14 cellular contexts compared by ENCODE assay signal in genomic region chr6:87645080-87645479, GRCh38. TPM values are rescaled to one million over a fixed set of nuclear protein-coding genes. Genes with fewer than 3 reads are reported as not detected.
A peak's percentile ranks its signal among the peaks of the same experiment; 100 is the strongest.
DNase-seq lines count a peak whose midpoint lies in the region; ATAC-seq and TF ChIP-seq lines count a peak whose summit lies in the region.
"Had no signal": no experiment of that assay in that cellular context is flagged by ENCODE, and none has a peak within 500 bp of the region (broad histone marks: within the 10 kb centered on the region; RNA-seq: fewer than 3 reads in every experiment).

No MANE protein-coding gene starts in this region.

- H3K4me1 Mint-ChIP-seq in activated CD4-positive, alpha-beta T cell treated with anti-CD3 and anti-CD28 coated beads for 36 hours, result peaks cover 10% of the 10 kb centered on the region
- peaks cover 20% of the 10 kb centered on the region for H3K4me1 Mint-ChIP-seq in activated CD4-positive, alpha-beta memory T cell treated with anti-CD3 and anti-CD28 coated beads, Interleukin-2, amount 10 ng/mL, durations not matched to agents 7 days and 5 days
- H3K4me1 Mint-ChIP-seq in natural killer cell, result peaks cover 0 to 9% of the 10 kb centered on the region in 2 donors

- no peaks in the 10 kb centered on the region for H3K27me3 Mint-ChIP-seq in activated CD4-positive, alpha-beta T cell treated with anti-CD3 and anti-CD28 coated beads for 36 hours
- no peaks in the 10 kb centered on the region for H3K27me3 Mint-ChIP-seq in activated CD4-positive, alpha-beta memory T cell treated with anti-CD3 and anti-CD28 coated beads, Interleukin-2, amount 10 ng/mL, durations not matched to agents 7 days and 5 days
- no peaks in the 10 kb centered on the region for H3K27me3 Mint-ChIP-seq in natural killer cell (ENCODE audit: low read depth in 2 of 2)
- H3K27me3 Mint-ChIP-seq: memory B cell had no signal

- no peak for TF ChIP-seq POLR2A in body of pancreas (IDR thresholded peaks at IDR 0.05)

- peak overlapping the region; percentile 38 for H3K4me3 Mint-ChIP-seq in activated CD4-positive, alpha-beta T cell treated with anti-CD3 and anti-CD28 coated beads for 36 hours
- H3K4me3 Mint-ChIP-seq in activated CD4-positive, alpha-beta memory T cell treated with anti-CD3 and anti-CD28 coated beads, Interleukin-2, amount 10 ng/mL, durations not matched to agents 7 days and 5 days, result peak overlapping the region; percentile 77
- H3K4me3 Mint-ChIP-seq in natural killer cell, result peak overlapping the region; percentile 72
- H3K4me3 Mint-ChIP-seq: memory B cell had no signal

- H3K27ac Mint-ChIP-seq in activated CD4-positive, alpha-beta T cell treated with anti-CD3 and anti-CD28 coated beads for 36 hours, result peak overlapping the region; percentile 67
- H3K27ac Mint-ChIP-seq in activated CD4-positive, alpha-beta memory T cell treated with anti-CD3 and anti-CD28 coated beads, Interleukin-2, amount 10 ng/mL, durations not matched to agents 7 days and 5 days, result peak overlapping the region; percentile 77
- H3K27ac Mint-ChIP-seq in natural killer cell, result peak overlapping the region; percentile 68 to 80
- H3K27ac Mint-ChIP-seq: memory B cell had no signal

- no peaks in the 10 kb centered on the region for H3K27me3 ChIP-seq in body of pancreas

- DNase-seq in activated CD4-positive, alpha-beta T cell treated with anti-CD3 and anti-CD28 coated beads for 36 hours, result no peak
- no peak for DNase-seq in activated CD4-positive, alpha-beta T cell treated with anti-CD3 and anti-CD28 coated beads for 1 hour
- DNase-seq in activated CD4-positive, alpha-beta memory T cell treated with anti-CD3 and anti-CD28 coated beads, Interleukin-2, amount 10 ng/mL, durations not matched to agents 7 days and 5 days, result peak; percentile 24
- DNase-seq in natural killer cell (no peak), SHP77 (lab: John Stamatoyannopoulos, UW) (no peak), DMS 273 (lab: John Stamatoyannopoulos, UW; ENCODE audit: unreplicated experiment) (no peak), body of pancreas (no peak)
- DNase-seq: 8988T, NCI-H2171 treated with DMSO at 0.1 percent for 48 hours had no signal

- intact Hi-C loops in activated CD4-positive, alpha-beta T cell treated with anti-CD3 and anti-CD28 coated beads for 36 hours (cut with DNase I, micrococcal nuclease), result no loop called here
- intact Hi-C loops in natural killer cell (cut with micrococcal nuclease), result no loop called here
- intact Hi-C loops in body of pancreas (cut with DNase I), result no loop called here

- no peaks in the 10 kb centered on the region for H3K9me3 Mint-ChIP-seq in activated CD4-positive, alpha-beta T cell treated with anti-CD3 and anti-CD28 coated beads for 36 hours (ENCODE audit: low read depth)
- H3K9me3 Mint-ChIP-seq in activated CD4-positive, alpha-beta memory T cell treated with anti-CD3 and anti-CD28 coated beads, Interleukin-2, amount 10 ng/mL, durations not matched to agents 7 days and 5 days, result no peaks in the 10 kb centered on the region
- no peaks in the 10 kb centered on the region for H3K9me3 Mint-ChIP-seq in natural killer cell
- H3K9me3 Mint-ChIP-seq: memory B cell had no signal

- H3K4me3 ChIP-seq in body of pancreas, result no peak overlapping the region
- H3K4me3 ChIP-seq: SK-N-MC, smooth muscle cell, thoracic aorta had no signal

- WGBS in body of pancreas, 2 donors, result 75 to 88% methylated on average over 1 of the region's 1 CpG

- peaks cover 11% of the 10 kb centered on the region for H3K36me3 Mint-ChIP-seq in activated CD4-positive, alpha-beta T cell treated with anti-CD3 and anti-CD28 coated beads for 36 hours (ENCODE audit: low read depth)
- H3K36me3 Mint-ChIP-seq in activated CD4-positive, alpha-beta memory T cell treated with anti-CD3 and anti-CD28 coated beads, Interleukin-2, amount 10 ng/mL, durations not matched to agents 7 days and 5 days (ENCODE audit: low read depth), result peaks cover 11% of the 10 kb centered on the region
- H3K36me3 Mint-ChIP-seq in natural killer cell, result no peaks in the 10 kb centered on the region

- CTCF ChIA-PET in activated CD4-positive, alpha-beta T cell treated with anti-CD3 and anti-CD28 coated beads for 36 hours (lab: Charles Lee), result interaction anchor here (0.6 kb wide), 1 partner anchor 47 kb away, joined by 3 read pairs; no protein-coding TSS in a partner anchor
- CTCF ChIA-PET in activated CD4-positive, alpha-beta memory T cell treated with anti-CD3 and anti-CD28 coated beads, Interleukin-2, amount 10 ng/mL, durations not matched to agents 7 days and 5 days (lab: Charles Lee), result interaction anchor here (1.0 kb wide), 1 partner anchor 112 kb away, joined by 3 read pairs; no protein-coding TSS in a partner anchor

- POLR2A ChIA-PET in activated CD4-positive, alpha-beta T cell treated with anti-CD3 and anti-CD28 coated beads for 36 hours (lab: Charles Lee), result interaction anchor here (0.6 kb wide), 1 partner anchor 32 kb away, joined by 3 read pairs; no protein-coding TSS in a partner anchor
- POLR2A ChIA-PET in activated CD4-positive, alpha-beta memory T cell treated with anti-CD3 and anti-CD28 coated beads, Interleukin-2, amount 10 ng/mL, durations not matched to agents 7 days and 5 days (lab: Charles Lee), result interaction anchor here (0.9 to 1.9 kb wide), 6 partner anchors 13 to 97 kb away, joined by 3 to 8 read pairs (median 3); partner anchors contain the start of genes AKIRIN2, ORC3 and RARS2

- H3K9me3 ChIP-seq in body of pancreas, result no peaks in the 10 kb centered on the region
- H3K9me3 ChIP-seq: thoracic aorta had no signal

- H3K4me1 ChIP-seq in body of pancreas, result no peaks in the 10 kb centered on the region

- TF ChIP-seq CTCF in natural killer cell (IDR thresholded peaks at IDR 0.05) (no peak), body of pancreas (IDR thresholded peaks at IDR 0.05) (no peak)

- H3K27ac ChIP-seq in body of pancreas, result no peak overlapping the region
- H3K27ac ChIP-seq: SK-N-MC, thoracic aorta had no signal

- peaks cover 0 to 1% of the 10 kb centered on the region in 2 donors for H3K36me3 ChIP-seq in body of pancreas (replicated peaks in 1 of 2; ENCODE audit: insufficient read depth in 1 of 2, low read depth in 2 of 2)
- H3K36me3 ChIP-seq: thoracic aorta had no signal

- ATAC-seq in activated CD4-positive, alpha-beta T cell treated with anti-CD3 and anti-CD28 coated beads for 36 hours, result no peak
- ATAC-seq in HG03108 (IDR thresholded peaks at IDR 0.05; ENCODE audit: unreplicated experiment) (peak; percentile 47), natural killer cell (peak; percentile 64 to 66 (median 64)), body of pancreas (no peak)

RNA-seq across cellular contexts. Expression of gene ORC3, which starts 55.1 kb away (rescaled TPM):
- 10 to 100 TPM; 38.8 to 42.6 TPM for total RNA-seq in activated CD4-positive, alpha-beta T cell treated with anti-CD3 and anti-CD28 coated beads for 36 hours
- total RNA-seq in activated CD4-positive, alpha-beta memory T cell treated with anti-CD3 and anti-CD28 coated beads, Interleukin-2, amount 10 ng/mL, durations not matched to agents 7 days and 5 days, result 10 to 100 TPM; 24.1 to 24.5 TPM
- total RNA-seq in natural killer cell (10 to 100 TPM; 13.1 to 13.4 (median 13.3) TPM), body of pancreas (10 to 100 TPM in 1 of 2 donors, 1 to 10 TPM in 1; 8.2 to 14.8 TPM)

RNA-seq across cellular contexts. Expression of gene RARS2, which starts 55.3 kb away (rescaled TPM):
- 10 to 100 TPM; 20.8 to 24.7 TPM for total RNA-seq in activated CD4-positive, alpha-beta T cell treated with anti-CD3 and anti-CD28 coated beads for 36 hours
- 10 to 100 TPM; 23.2 to 24.3 TPM for total RNA-seq in activated CD4-positive, alpha-beta memory T cell treated with anti-CD3 and anti-CD28 coated beads, Interleukin-2, amount 10 ng/mL, durations not matched to agents 7 days and 5 days
- total RNA-seq in natural killer cell, result 10 to 100 TPM; 21.8 to 26.5 (median 24.2) TPM
- total RNA-seq in body of pancreas, result 10 to 100 TPM in 1 of 2 donors, 1 to 10 TPM in 1; 7.3 to 15.8 TPM

RNA-seq across cellular contexts. Expression of gene AKIRIN2, which starts 57.0 kb away (rescaled TPM):
- 10 to 100 TPM; 41.4 to 46.3 TPM for total RNA-seq in activated CD4-positive, alpha-beta T cell treated with anti-CD3 and anti-CD28 coated beads for 36 hours
- total RNA-seq in activated CD4-positive, alpha-beta memory T cell treated with anti-CD3 and anti-CD28 coated beads, Interleukin-2, amount 10 ng/mL, durations not matched to agents 7 days and 5 days, result 10 to 100 TPM; 56.5 to 58.5 TPM
- total RNA-seq in natural killer cell, result 100 to 1,000 TPM; 102 to 156 (median 108) TPM
- total RNA-seq in body of pancreas, result 10 to 100 TPM in 1 of 2 donors, 1 to 10 TPM in 1; 5.4 to 16.2 TPM

Comparison
In these comparisons a context has a peak if more than half of its experiments do, and no peak if none do; other contexts are left out.
1. ATAC-seq: peak in HG03108 (single experiment) and natural killer cell (3 of 3); none in activated CD4-positive, alpha-beta T cell treated with anti-CD3 and anti-CD28 coated beads for 36 hours (single experiment) and body of pancreas (single experiment).
2. Peak in every context shown above with its lines, with median percentiles within 50 percentile points of each other: H3K27ac Mint-ChIP-seq and H3K4me3 Mint-ChIP-seq.